ENCODE assay signal across 37 cellular contexts in genomic region chr11:120766318-120766717, GRCh38.
"Had no signal": no experiment of that assay in that cellular context is flagged by ENCODE, and none has a peak within 500 bp of the region (broad histone marks: within the 10 kb centered on the region; RNA-seq: fewer than 3 reads in every experiment).

No MANE protein-coding gene starts in this region.

- H3K36me3 Mint-ChIP-seq: activated CD4-positive, alpha-beta memory T cell treated with anti-CD3 and anti-CD28 coated beads for 36 hours; activated naive CD4-positive, alpha-beta T cell treated with anti-CD3 and anti-CD28 coated beads, Interleukin-2, amount 50 U/mL, for 72 hours; activated naive CD8-positive, alpha-beta T cell treated with anti-CD3 and anti-CD28 coated beads for 36 hours had no signal

- H3K9me3 ChIP-seq: adrenal gland, body of pancreas, breast epithelium had no signal

- H3K4me1 ChIP-seq: adrenal gland, body of pancreas, breast epithelium had no signal

- H3K27ac Mint-ChIP-seq: activated B cell treated with CpG ODN at 0.5 μM for 24 hours; activated CD4-positive, alpha-beta memory T cell treated with anti-CD3 and anti-CD28 coated beads for 36 hours; activated CD4-positive, alpha-beta T cell treated with anti-CD3 and anti-CD28 coated beads, Interleukin-2, amount 10 ng/mL, durations not matched to agents 24 days and 14 days; activated CD8-positive, alpha-beta T cell treated with anti-CD3 and anti-CD28 coated beads for 36 hours; activated naive CD4-positive, alpha-beta T cell treated with anti-CD3 and anti-CD28 coated beads for 36 hours; activated naive CD4-positive, alpha-beta T cell treated with anti-CD3 and anti-CD28 coated beads, Interleukin-2, amount 50 U/mL, for 72 hours; activated naive CD8-positive, alpha-beta T cell treated with anti-CD3 and anti-CD28 coated beads for 36 hours; activated T-cell treated with anti-CD3 and anti-CD28 coated beads, Interleukin-2, amount 50 U/mL, for 72 hours; activated T-helper 1 cell treated with anti-CD3 and anti-CD28 coated beads, Interleukin-12 subunit alpha, Interleukin-12 subunit beta, Interleukin-2, Interleukin-4 antibody, amounts not matched to agents 30 ng/mL and 10 ng/mL and 1 ng/mL, durations not matched to agents 14 hours and 24 hours and 36 hours; activated T-helper 17 cell treated with anti-CD3 and anti-CD28 coated beads, Interleukin-2, amount 50 U/mL, for 72 hours; T-helper 1 cell treated with Interleukin-12 subunit alpha and Interleukin-12 subunit beta and Interleukin-4 antibody, amounts not matched to agents 30 μg/mL and 1 μg/mL, for 36 hours; T-helper 2 cell treated with Interferon-gamma antibody and Interleukin-4, amounts not matched to agents 5 μg/mL and 100 μg/mL, for 36 hours had no signal

- H3K4me3 ChIP-seq: adrenal gland, body of pancreas, breast epithelium had no signal

- H3K9me3 Mint-ChIP-seq: activated T-helper 1 cell treated with anti-CD3 and anti-CD28 coated beads, Interleukin-12 subunit alpha, Interleukin-12 subunit beta, Interleukin-2, Interleukin-4 antibody, amounts not matched to agents 30 ng/mL and 10 ng/mL and 1 ng/mL, durations not matched to agents 14 hours and 24 hours and 36 hours; T-helper 1 cell treated with Interleukin-12 subunit alpha and Interleukin-12 subunit beta and Interleukin-4 antibody, amounts not matched to agents 30 μg/mL and 1 μg/mL, for 36 hours had no signal

- H3K27me3 ChIP-seq: adrenal gland, body of pancreas, brain microvascular endothelial cell, breast epithelium had no signal

- H3K36me3 ChIP-seq: adrenal gland, brain microvascular endothelial cell, breast epithelium had no signal

- H3K4me1 Mint-ChIP-seq: activated B cell treated with CpG ODN at 0.5 μM for 24 hours; activated CD4-positive, alpha-beta T cell treated with anti-CD3 and anti-CD28 coated beads, Interleukin-2, amount 10 ng/mL, durations not matched to agents 24 days and 14 days; activated naive CD8-positive, alpha-beta T cell treated with anti-CD3 and anti-CD28 coated beads for 36 hours; activated T-helper 17 cell treated with anti-CD3 and anti-CD28 coated beads, Interleukin-2, amount 50 U/mL, for 72 hours; central memory CD8-positive, alpha-beta T cell had no signal

- H3K27ac ChIP-seq: adrenal gland, body of pancreas, brain microvascular endothelial cell, breast epithelium, VCaP had no signal

- H3K4me3 Mint-ChIP-seq: activated B cell treated with CpG ODN at 0.5 μM for 24 hours; activated CD4-positive, alpha-beta memory T cell treated with anti-CD3 and anti-CD28 coated beads for 36 hours; activated CD4-positive, alpha-beta T cell treated with anti-CD3 and anti-CD28 coated beads, Interleukin-2, amount 10 ng/mL, durations not matched to agents 24 days and 14 days; activated CD8-positive, alpha-beta T cell treated with anti-CD3 and anti-CD28 coated beads for 36 hours; activated naive CD4-positive, alpha-beta T cell treated with anti-CD3 and anti-CD28 coated beads for 36 hours; activated naive CD8-positive, alpha-beta T cell treated with anti-CD3 and anti-CD28 coated beads for 36 hours; activated T-cell treated with anti-CD3 and anti-CD28 coated beads, Interleukin-2, amount 50 U/mL, for 4 hours; activated T-cell treated with anti-CD3 and anti-CD28 coated beads, Interleukin-2, amount 50 U/mL, for 72 hours; activated T-helper 1 cell treated with anti-CD3 and anti-CD28 coated beads, Interleukin-12 subunit alpha, Interleukin-12 subunit beta, Interleukin-2, Interleukin-4 antibody, amounts not matched to agents 30 ng/mL and 10 ng/mL and 1 ng/mL, durations not matched to agents 14 hours and 24 hours and 36 hours; activated T-helper 17 cell treated with anti-CD3 and anti-CD28 coated beads, Interleukin-2, amount 50 U/mL, for 72 hours; central memory CD8-positive, alpha-beta T cell; T-helper 1 cell treated with Interleukin-12 subunit alpha and Interleukin-12 subunit beta and Interleukin-4 antibody, amounts not matched to agents 30 μg/mL and 1 μg/mL, for 36 hours; T-helper 2 cell treated with Interferon-gamma antibody and Interleukin-4, amounts not matched to agents 5 μg/mL and 100 μg/mL, for 36 hours had no signal

- DNase-seq: activated B cell treated with CpG ODN at 0.5 μM for 24 hours; activated CD4-positive, alpha-beta memory T cell treated with anti-CD3 and anti-CD28 coated beads for 36 hours; activated CD4-positive, alpha-beta T cell treated with anti-CD3 and anti-CD28 coated beads for 4 hours; activated CD4-positive, alpha-beta T cell treated with anti-CD3 and anti-CD28 coated beads, Interleukin-2, amount 10 ng/mL, durations not matched to agents 24 days and 14 days; activated CD4-positive, alpha-beta T cell treated with anti-CD3 and anti-CD28 coated beads, Interleukin-2, amount 50 U/mL, for 1 hour; activated CD4-positive, alpha-beta T cell treated with anti-CD3 and anti-CD28 coated beads, Interleukin-2, amount 50 U/mL, for 4 hours; activated CD4-positive, CD25-positive, alpha-beta regulatory T cell treated with anti-CD3 and anti-CD28 coated beads, Interleukin-2, amount 50 U/mL, for 72 hours; activated CD8-positive, alpha-beta memory T cell treated with anti-CD3 and anti-CD28 coated beads, Interleukin-2, amount 50 U/mL, for 4 hours; activated CD8-positive, alpha-beta T cell treated with anti-CD3 and anti-CD28 coated beads for 36 hours; activated effector memory CD4-positive, alpha-beta T cell treated with anti-CD3 and anti-CD28 coated beads, Interleukin-2, amount 50 U/mL, for 16 hours; activated gamma-delta T cell treated with Interleukin-2 at 50 U/mL for 16 hours; activated naive CD4-positive, alpha-beta T cell; activated naive CD4-positive, alpha-beta T cell treated with anti-CD3 and anti-CD28 coated beads for 36 hours; activated naive CD4-positive, alpha-beta T cell treated with anti-CD3 and anti-CD28 coated beads, Interleukin-2, amount 50 U/mL, for 16 hours; activated naive CD8-positive, alpha-beta T cell treated with anti-CD3 and anti-CD28 coated beads for 36 hours; activated T-cell treated with anti-CD3 and anti-CD28 coated beads for 4 hours; activated T-cell treated with anti-CD3 and anti-CD28 coated beads, Interleukin-2, amount 50 U/mL, for 1 hour; activated T-cell treated with anti-CD3 and anti-CD28 coated beads, Interleukin-2, amount 50 U/mL, for 4 hours; activated T-cell treated with anti-CD3 and anti-CD28 coated beads, Interleukin-2, amount 50 U/mL, for 72 hours; adrenal gland; amniotic stem cell; aorta; body of pancreas; brain microvascular endothelial cell; caudate nucleus; SW 1271; T-helper 1 cell; T-helper 2 cell; T-helper 9 cell had no signal
